ENCODE assay signal across 12 cellular contexts in the genomic region with DNA sequence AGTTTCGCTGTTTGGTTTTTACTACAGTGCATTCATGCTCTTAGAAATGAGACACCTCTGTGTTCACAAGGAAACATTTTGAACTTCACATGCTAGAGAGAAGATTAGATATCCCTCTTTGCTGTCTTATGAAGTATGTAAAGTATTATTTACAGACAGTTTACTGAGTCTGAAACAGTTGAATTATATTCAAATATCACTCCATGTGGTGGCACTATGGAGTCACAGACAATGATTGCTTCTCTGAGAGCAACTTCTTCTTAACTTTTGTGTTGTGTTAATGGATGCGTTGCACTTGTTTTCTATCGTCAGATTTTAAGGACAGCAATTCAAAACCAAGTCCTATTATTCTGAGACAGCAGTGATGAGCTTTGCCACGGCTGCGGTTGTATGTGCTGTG.
DNase-seq lines count a peak whose midpoint lies in the region; ATAC-seq and TF ChIP-seq lines count a peak whose summit lies in the region.
"Had no signal": no experiment of that assay in that cellular context is flagged by ENCODE, and none has a peak within 500 bp of the region (broad histone marks: within the 10 kb centered on the region; RNA-seq: fewer than 3 reads in every experiment).

No MANE protein-coding gene starts in this region.

- no peaks in the 10 kb centered on the region for H3K79me2 ChIP-seq in SK-N-SH (ENCODE audit: insufficient read depth)

- H3K9me3 Mint-ChIP-seq in type B pancreatic cell (no peaks in the 10 kb centered on the region), osteocyte (ENCODE audit: unreplicated experiment) (peaks cover 21% of the 10 kb centered on the region)

- no peaks in the 10 kb centered on the region for H3K9me2 ChIP-seq in SK-N-SH

- no peaks in the 10 kb centered on the region for H3K9me3 ChIP-seq in SK-N-SH
- H3K9me3 ChIP-seq: right atrium auricular region had no signal

- H3K27me3 Mint-ChIP-seq in type B pancreatic cell: peaks cover 31% of the 10 kb centered on the region
- H3K27me3 Mint-ChIP-seq in osteocyte (ENCODE audit: unreplicated experiment): no peaks in the 10 kb centered on the region

- H3K27ac ChIP-seq in SK-N-SH (ENCODE audit: low read depth in 2 of 2, low read length in 1 of 2) (no peak overlapping the region), caudate nucleus (ENCODE audit: low read depth, low read length) (no peak overlapping the region)
- H3K27ac ChIP-seq: right atrium auricular region had no signal

- CTCF ChIA-PET in SK-N-SH (lab: Yijun Ruan, JAX): no interaction called here

- DNase-seq in SK-N-SH (no peak), NCI-H774 (lab: John Stamatoyannopoulos, UW) (peak; percentile 15), globus pallidus (ENCODE audit: low spot score) (peak; percentile 30), type B pancreatic cell (ENCODE audit: extremely low spot score, unreplicated experiment) (no peak), caudate nucleus (lab: John Stamatoyannopoulos, UW) (no peak), osteocyte (ENCODE audit: extremely low spot score, unreplicated experiment) (no peak), ureter (ENCODE audit: low spot score) (no peak)
- DNase-seq: activated T-cell treated with anti-CD3 and anti-CD28 coated beads for 4 hours, MV-4-11, trophoblast cell had no signal

- no peaks in the 10 kb centered on the region for H4K20me1 ChIP-seq in SK-N-SH (ENCODE audit: insufficient read depth)

- H2AFZ ChIP-seq in SK-N-SH (ENCODE audit: low read depth): no peak overlapping the region

- no peaks in the 10 kb centered on the region for H3K4me1 ChIP-seq in SK-N-SH (ENCODE audit: control insufficient read depth in 1 of 2, insufficient read depth in 2 of 2, low read depth in 1 of 2, low read length in 1 of 2)
- H3K4me1 ChIP-seq: right atrium auricular region had no signal

- no peak overlapping the region for H3K4me2 ChIP-seq in SK-N-SH

- peak; percentile 18 for TF ChIP-seq RAD21 in SK-N-SH (IDR thresholded peaks at IDR 0.05; ENCODE audit: low read length)

- TF ChIP-seq EP300 in SK-N-SH (IDR thresholded peaks at IDR 0.05; ENCODE audit: borderline replicate concordance in 1 of 2, low read depth in 1 of 2, low read length in 1 of 2): no peak

- H3K4me3 ChIP-seq in SK-N-SH (ENCODE audit: low read depth in 2 of 2, low read length in 1 of 2): no peak overlapping the region
- H3K4me3 ChIP-seq: right atrium auricular region had no signal

- no peak overlapping the region for H3K4me3 Mint-ChIP-seq in type B pancreatic cell
- no peak overlapping the region for H3K4me3 Mint-ChIP-seq in osteocyte (ENCODE audit: unreplicated experiment)

- H3K9ac ChIP-seq in SK-N-SH: no peak overlapping the region

- H3F3A ChIP-seq in SK-N-SH (replicated peaks; ENCODE audit: insufficient read depth): no peaks in the 10 kb centered on the region

- no peak overlapping the region for H3K27ac Mint-ChIP-seq in type B pancreatic cell
- H3K27ac Mint-ChIP-seq in osteocyte (ENCODE audit: unreplicated experiment): no peak overlapping the region

- POLR2A ChIA-PET in SK-N-SH (lab: Yijun Ruan, JAX): no interaction called here

- H3K36me3 Mint-ChIP-seq in type B pancreatic cell: no peaks in the 10 kb centered on the region
- H3K36me3 Mint-ChIP-seq in osteocyte (ENCODE audit: unreplicated experiment): no peaks in the 10 kb centered on the region

- TF ChIP-seq CTCF in SK-N-SH (IDR thresholded peaks at IDR 0.05) (no peak; the same call in 1 of the 2 replicates), type B pancreatic cell (conservative IDR thresholded peaks at IDR 0.05) (peak; percentile 64), osteocyte (IDR thresholded peaks at IDR 0.05) (no peak)

- no peaks in the 10 kb centered on the region for H3K36me3 ChIP-seq in SK-N-SH (replicated peaks in 1 of 2; ENCODE audit: control insufficient read depth in 1 of 2, insufficient read depth in 2 of 2, low read length in 1 of 2)
- H3K36me3 ChIP-seq: right atrium auricular region had no signal

- ATAC-seq in SK-N-SH treated with all-trans-retinoic acid at 6 μM for 48 hours: no peak

- H3K4me1 Mint-ChIP-seq in type B pancreatic cell (ENCODE audit: unreplicated experiment): peaks cover 9% of the 10 kb centered on the region
- no peaks in the 10 kb centered on the region for H3K4me1 Mint-ChIP-seq in osteocyte (ENCODE audit: unreplicated experiment)

- H3K27me3 ChIP-seq in SK-N-SH (ENCODE audit: insufficient read depth): no peaks in the 10 kb centered on the region; the same call in 1 of the 2 replicates
- H3K27me3 ChIP-seq: right atrium auricular region had no signal

- WGBS in SK-N-SH (ENCODE audit: low lambda C conversion rate): 1% methylated on average over 5 of the region's 5 CpGs

TF ChIP-seq in SK-N-SH, 30 proteins besides CTCF, POLR2A, EP300 and RAD21 (continues in another document):
- TF ChIP-seq TEAD4 (IDR thresholded peaks at IDR 0.05; ENCODE audit: borderline replicate concordance, insufficient read depth): no peak
- TF ChIP-seq POLR2AphosphoS5 (IDR thresholded peaks at IDR 0.05; ENCODE audit: low read depth, low read length): no peak
- TF ChIP-seq SIN3A (IDR thresholded peaks at IDR 0.05; ENCODE audit: borderline replicate concordance, low read depth, low read length): no peak
- TF ChIP-seq RCOR1 (IDR thresholded peaks at IDR 0.05; ENCODE audit: low read length): no peak
- no peak for TF ChIP-seq FOXJ3 (CRISPR knock-in tag; IDR thresholded peaks at IDR 0.05)
- TF ChIP-seq FOXM1 (IDR thresholded peaks at IDR 0.05; ENCODE audit: low read depth): no peak
- TF ChIP-seq SMC3 (IDR thresholded peaks at IDR 0.05; ENCODE audit: low read depth, low read length): no peak
- no peak for TF ChIP-seq MEF2A (IDR thresholded peaks at IDR 0.05; ENCODE audit: borderline replicate concordance, low read depth)
- TF ChIP-seq NFIC (IDR thresholded peaks at IDR 0.05; ENCODE audit: borderline replicate concordance): no peak
- TF ChIP-seq MXI1 (IDR thresholded peaks at IDR 0.05; ENCODE audit: low read depth, low read length): no peak

TF ChIP-seq in SK-N-SH treated with all-trans-retinoic acid at 6 μM for 48 hours, 23 proteins besides CTCF, POLR2A, EP300 and RAD21 (continues in another document):
- TF ChIP-seq, protein P1, sequence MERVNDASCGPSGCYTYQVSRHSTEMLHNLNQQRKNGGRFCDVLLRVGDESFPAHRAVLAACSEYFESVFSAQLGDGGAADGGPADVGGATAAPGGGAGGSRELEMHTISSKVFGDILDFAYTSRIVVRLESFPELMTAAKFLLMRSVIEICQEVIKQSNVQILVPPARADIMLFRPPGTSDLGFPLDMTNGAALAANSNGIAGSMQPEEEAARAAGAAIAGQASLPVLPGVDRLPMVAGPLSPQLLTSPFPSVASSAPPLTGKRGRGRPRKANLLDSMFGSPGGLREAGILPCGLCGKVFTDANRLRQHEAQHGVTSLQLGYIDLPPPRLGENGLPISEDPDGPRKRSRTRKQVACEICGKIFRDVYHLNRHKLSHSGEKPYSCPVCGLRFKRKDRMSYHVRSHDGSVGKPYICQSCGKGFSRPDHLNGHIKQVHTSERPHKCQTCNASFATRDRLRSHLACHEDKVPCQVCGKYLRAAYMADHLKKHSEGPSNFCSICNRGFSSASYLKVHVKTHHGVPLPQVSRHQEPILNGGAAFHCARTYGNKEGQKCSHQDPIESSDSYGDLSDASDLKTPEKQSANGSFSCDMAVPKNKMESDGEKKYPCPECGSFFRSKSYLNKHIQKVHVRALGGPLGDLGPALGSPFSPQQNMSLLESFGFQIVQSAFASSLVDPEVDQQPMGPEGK (CRISPR knock-in tag; IDR thresholded peaks at IDR 0.05; ENCODE audit: borderline replicate concordance): no peak
- TF ChIP-seq SNAI2 (CRISPR knock-in tag; IDR thresholded peaks at IDR 0.05) (no peak), ZFP3 (CRISPR knock-in tag; IDR thresholded peaks at IDR 0.05) (no peak), PPARA (CRISPR knock-in tag; IDR thresholded peaks at IDR 0.05; ENCODE audit: borderline replicate concordance) (no peak), ZNF565 (CRISPR knock-in tag; conservative IDR thresholded peaks at IDR 0.05; ENCODE audit: low read depth) (no peak), ISL1 (CRISPR knock-in tag; IDR thresholded peaks at IDR 0.05) (no peak)
- TF ChIP-seq, protein P2, sequence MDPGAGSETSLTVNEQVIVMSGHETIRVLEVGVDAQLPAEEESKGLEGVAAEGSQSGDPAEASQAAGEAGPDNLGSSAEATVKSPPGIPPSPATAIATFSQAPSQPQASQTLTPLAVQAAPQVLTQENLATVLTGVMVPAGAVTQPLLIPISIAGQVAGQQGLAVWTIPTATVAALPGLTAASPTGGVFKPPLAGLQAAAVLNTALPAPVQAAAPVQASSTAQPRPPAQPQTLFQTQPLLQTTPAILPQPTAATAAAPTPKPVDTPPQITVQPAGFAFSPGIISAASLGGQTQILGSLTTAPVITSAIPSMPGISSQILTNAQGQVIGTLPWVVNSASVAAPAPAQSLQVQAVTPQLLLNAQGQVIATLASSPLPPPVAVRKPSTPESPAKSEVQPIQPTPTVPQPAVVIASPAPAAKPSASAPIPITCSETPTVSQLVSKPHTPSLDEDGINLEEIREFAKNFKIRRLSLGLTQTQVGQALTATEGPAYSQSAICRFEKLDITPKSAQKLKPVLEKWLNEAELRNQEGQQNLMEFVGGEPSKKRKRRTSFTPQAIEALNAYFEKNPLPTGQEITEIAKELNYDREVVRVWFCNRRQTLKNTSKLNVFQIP (CRISPR knock-in tag; IDR thresholded peaks at IDR 0.05; ENCODE audit: borderline replicate concordance, low read depth): no peak
- TF ChIP-seq, protein P3, sequence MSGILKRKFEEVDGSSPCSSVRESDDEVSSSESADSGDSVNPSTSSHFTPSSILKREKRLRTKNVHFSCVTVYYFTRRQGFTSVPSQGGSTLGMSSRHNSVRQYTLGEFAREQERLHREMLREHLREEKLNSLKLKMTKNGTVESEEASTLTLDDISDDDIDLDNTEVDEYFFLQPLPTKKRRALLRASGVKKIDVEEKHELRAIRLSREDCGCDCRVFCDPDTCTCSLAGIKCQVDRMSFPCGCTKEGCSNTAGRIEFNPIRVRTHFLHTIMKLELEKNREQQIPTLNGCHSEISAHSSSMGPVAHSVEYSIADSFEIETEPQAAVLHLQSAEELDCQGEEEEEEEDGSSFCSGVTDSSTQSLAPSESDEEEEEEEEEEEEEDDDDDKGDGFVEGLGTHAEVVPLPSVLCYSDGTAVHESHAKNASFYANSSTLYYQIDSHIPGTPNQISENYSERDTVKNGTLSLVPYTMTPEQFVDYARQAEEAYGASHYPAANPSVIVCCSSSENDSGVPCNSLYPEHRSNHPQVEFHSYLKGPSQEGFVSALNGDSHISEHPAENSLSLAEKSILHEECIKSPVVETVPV (CRISPR knock-in tag; IDR thresholded peaks at IDR 0.05): no peak

Comparison
In these comparisons a context has a peak if more than half of its experiments do, and no peak if none do; other contexts are left out.
1. DNase-seq: peak in NCI-H774 (single experiment) and globus pallidus (single experiment); none in SK-N-SH (single experiment), type B pancreatic cell (single experiment), caudate nucleus (0 of 61), osteocyte (single experiment) and ureter (single experiment).